In genomic region chr14:89614009-89614691, GRCh38 we compare ENCODE assay signal across 1 cellular context.
TF ChIP-seq lines count a peak whose summit lies in the region.

No MANE protein-coding gene starts in this region.

TF ChIP-seq in GM23338, 12 proteins besides CTCF, POLR2A, EP300 and RAD21 (continued from another document):
- no peak for TF ChIP-seq ZNF462 (CRISPR knock-in tag; IDR thresholded peaks at IDR 0.05)
